ENCODE assay signal across 22 cellular contexts in the genomic region with DNA sequence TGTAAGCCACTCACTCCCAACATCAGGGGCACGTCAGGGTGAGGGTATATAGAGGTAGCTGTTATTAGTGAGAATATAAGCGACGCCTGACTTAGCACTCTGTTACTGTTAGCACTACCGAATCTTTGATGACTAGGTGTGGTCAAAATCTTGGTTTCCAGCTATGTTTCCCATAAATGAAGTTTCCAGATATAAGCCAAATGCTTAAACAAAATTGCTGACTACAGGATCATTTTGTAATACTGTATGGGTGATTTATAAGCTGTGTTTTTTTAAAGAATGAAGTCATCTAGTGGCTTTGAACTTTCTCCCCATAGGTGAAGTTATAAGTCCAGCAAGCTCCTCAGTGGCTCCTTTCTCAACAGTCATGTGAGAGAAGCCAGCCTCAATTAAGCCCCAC. TPM values are rescaled to one million over a fixed set of nuclear protein-coding genes. Genes with fewer than 3 reads are reported as not detected.
A peak's percentile ranks its signal among the peaks of the same experiment; 100 is the strongest.
DNase-seq lines count a peak whose midpoint lies in the region; FAIRE-seq and TF ChIP-seq lines count a peak whose summit lies in the region.
"Had no signal": no experiment of that assay in that cellular context is flagged by ENCODE, and none has a peak within 500 bp of the region (broad histone marks: within the 10 kb centered on the region; RNA-seq: fewer than 3 reads in every experiment).

No MANE protein-coding gene starts in this region.

- FAIRE-seq in astrocyte (lab: Jason Lieb, UNC): no peak

- peaks cover 3% of the 10 kb centered on the region for H3K9me3 Mint-ChIP-seq in astrocyte (ENCODE audit: unreplicated experiment)

- H3K4me3 Mint-ChIP-seq in astrocyte (ENCODE audit: unreplicated experiment): no peak overlapping the region
- H3K4me3 Mint-ChIP-seq: B cell; CD4-positive, CD25-positive, alpha-beta regulatory T cell had no signal

- peaks cover 48% of the 10 kb centered on the region for H3K4me1 ChIP-seq in ACC112 (ENCODE audit: control insufficient read depth, insufficient read depth, low read length, unreplicated experiment)
- H3K4me1 ChIP-seq in astrocyte (ENCODE audit: insufficient read depth, low read length): peaks cover 17% of the 10 kb centered on the region
- peaks cover 34% of the 10 kb centered on the region for H3K4me1 ChIP-seq in osteoblast (ENCODE audit: insufficient read depth, low read length)
- no peaks in the 10 kb centered on the region for H3K4me1 ChIP-seq in esophagus muscularis mucosa
- peaks cover 0 to 3% (median 0%) of the 10 kb centered on the region in 4 donors for H3K4me1 ChIP-seq in tibial nerve
- H3K4me1 ChIP-seq: HAP-1 had no signal

- intact Hi-C loops in esophagus muscularis mucosa (cut with DNase I): no loop called here

- H2AFZ ChIP-seq in ACC112 (ENCODE audit: low read length, unreplicated experiment) (no peak overlapping the region), astrocyte (ENCODE audit: low read depth, low read length) (no peak overlapping the region), osteoblast (ENCODE audit: low read length) (no peak overlapping the region)
- H2AFZ ChIP-seq: GM23248 had no signal

- TF ChIP-seq CTCF in astrocyte (IDR thresholded peaks at IDR 0.05; ENCODE audit: insufficient read depth, low read depth, low read length) (no peak), fibroblast of mammary gland (conservative IDR thresholded peaks at IDR 0.05; ENCODE audit: control insufficient read depth, insufficient read depth, low read depth, low read length) (no peak), osteoblast (IDR thresholded peaks at IDR 0.05; ENCODE audit: extremely low read depth, low read depth, low read length) (no peak), esophagus muscularis mucosa (IDR thresholded peaks at IDR 0.05) (no peak), tibial nerve (IDR thresholded peaks at IDR 0.05) (no peak)

- TF ChIP-seq EP300 in esophagus muscularis mucosa (IDR thresholded peaks at IDR 0.05): no peak
- TF ChIP-seq EP300 in tibial nerve (IDR thresholded peaks at IDR 0.05): no peak

- peaks cover 29% of the 10 kb centered on the region for H3K4me1 Mint-ChIP-seq in astrocyte (ENCODE audit: low read depth, unreplicated experiment)
- H3K4me1 Mint-ChIP-seq: B cell; CD4-positive, CD25-positive, alpha-beta regulatory T cell had no signal

- H3K79me2 ChIP-seq in ACC112 (ENCODE audit: control insufficient read depth, insufficient read depth, low read length, unreplicated experiment): no peaks in the 10 kb centered on the region
- H3K79me2 ChIP-seq in astrocyte (ENCODE audit: insufficient read depth, low read length): no peaks in the 10 kb centered on the region
- no peaks in the 10 kb centered on the region for H3K79me2 ChIP-seq in osteoblast (ENCODE audit: insufficient read depth, low read length)

- no peak overlapping the region for H3K27ac Mint-ChIP-seq in astrocyte (ENCODE audit: unreplicated experiment)
- H3K27ac Mint-ChIP-seq: B cell; CD4-positive, CD25-positive, alpha-beta regulatory T cell had no signal

- H3K36me3 ChIP-seq in ACC112 (ENCODE audit: insufficient read depth, low read length) (no peaks in the 10 kb centered on the region), astrocyte (ENCODE audit: insufficient read depth, low read length) (no peaks in the 10 kb centered on the region), osteoblast (ENCODE audit: insufficient read depth, low read length) (no peaks in the 10 kb centered on the region), esophagus muscularis mucosa (no peaks in the 10 kb centered on the region), tibial nerve (no peaks in the 10 kb centered on the region)
- H3K36me3 ChIP-seq: HAP-1 had no signal

- DNase-seq in astrocyte (ENCODE audit: low read depth) (peak; percentile 72), fibroblast of mammary gland (ENCODE audit: low read depth) (peak; percentile 87), osteoblast (ENCODE audit: insufficient read length, low spot score, missing footprints) (no peak), hippocampal formation (lab: John Stamatoyannopoulos, UW) (no peak), esophagus muscularis mucosa (ENCODE audit: extremely low spot score) (no peak), tibial nerve (ENCODE audit: low spot score in 2 of 2) (no peak)
- DNase-seq: CD4-positive, CD25-positive, alpha-beta regulatory T cell; DMS79; GM23248; KG1; NCI-H1105; NCI-H146; NCI-H2029; NCI-H2227 treated with DMSO at 0.1 percent for 48 hours; NCI-H510A; NCI-H748 treated with DMSO at 0.1 percent for 48 hours; NK-92 treated with Interleukin-12 subunit alpha and Interleukin-12 subunit beta, amount 100 ng/mL, for 24 hours; SIG-M5 had no signal

- TF ChIP-seq POLR2A in esophagus muscularis mucosa (IDR thresholded peaks at IDR 0.05; ENCODE audit: low read depth) (no peak), tibial nerve (IDR thresholded peaks at IDR 0.05) (no peak)

- no peaks in the 10 kb centered on the region for H4K20me1 ChIP-seq in astrocyte (ENCODE audit: insufficient read depth, low read length)
- H4K20me1 ChIP-seq in osteoblast (ENCODE audit: insufficient read depth, low read length): no peaks in the 10 kb centered on the region

- H3K9ac ChIP-seq in astrocyte (ENCODE audit: low read length): no peak overlapping the region
- H3K9ac ChIP-seq: GM23248 had no signal

- no peaks in the 10 kb centered on the region for H3K36me3 Mint-ChIP-seq in astrocyte (ENCODE audit: low read depth, unreplicated experiment)
- H3K36me3 Mint-ChIP-seq: CD4-positive, CD25-positive, alpha-beta regulatory T cell had no signal

- no peaks in the 10 kb centered on the region for H3K9me3 ChIP-seq in astrocyte (ENCODE audit: insufficient read depth, low read depth, low read length)
- no peaks in the 10 kb centered on the region for H3K9me3 ChIP-seq in osteoblast (ENCODE audit: low read depth, low read length)
- H3K9me3 ChIP-seq in esophagus muscularis mucosa: no peaks in the 10 kb centered on the region
- H3K9me3 ChIP-seq in tibial nerve: peaks cover 0 to 2% (median 0%) of the 10 kb centered on the region in 4 donors

- H3K27me3 ChIP-seq in ACC112 (ENCODE audit: insufficient read depth, low read length) (no peaks in the 10 kb centered on the region), astrocyte (ENCODE audit: insufficient read depth, low read length) (no peaks in the 10 kb centered on the region), osteoblast (ENCODE audit: insufficient read depth, low read length) (no peaks in the 10 kb centered on the region), esophagus muscularis mucosa (peaks cover 0 to 8% (median 0%) of the 10 kb centered on the region in 4 donors), tibial nerve (no peaks in the 10 kb centered on the region)

- H3K4me2 ChIP-seq in astrocyte (ENCODE audit: low read length) (no peak overlapping the region), osteoblast (ENCODE audit: insufficient read depth, low read length) (no peak overlapping the region)

- H3K4me3 ChIP-seq in ACC112 (ENCODE audit: low read depth, low read length) (no peak overlapping the region), astrocyte (ENCODE audit: insufficient read depth, low read depth, low read length) (no peak overlapping the region), fibroblast of mammary gland (ENCODE audit: control insufficient read depth, low read depth, low read length) (no peak overlapping the region), osteoblast (ENCODE audit: insufficient read depth, low read length) (no peak overlapping the region), esophagus muscularis mucosa (no peak overlapping the region), tibial nerve (no peak overlapping the region)
- H3K4me3 ChIP-seq: GM23248, HAP-1 had no signal

- 89% methylated on average over 4 of the region's 4 CpGs for WGBS in esophagus muscularis mucosa
- WGBS in tibial nerve, 2 donors: 32 to 35% methylated on average over 4 of the region's 4 CpGs

- H3K27ac ChIP-seq in ACC112 (ENCODE audit: low read depth, low read length) (peak overlapping the region; percentile 32), astrocyte (ENCODE audit: low read depth, low read length) (no peak overlapping the region), osteoblast (ENCODE audit: low read depth, low read length) (peak overlapping the region; percentile 2), esophagus muscularis mucosa (replicated peaks in 1 of 4) (no peak overlapping the region), tibial nerve (no peak overlapping the region)
- H3K27ac ChIP-seq: GM23248, RWPE1 had no signal

- no peaks in the 10 kb centered on the region for H3K27me3 Mint-ChIP-seq in astrocyte (ENCODE audit: low read depth, unreplicated experiment)
- H3K27me3 Mint-ChIP-seq: B cell; CD4-positive, CD25-positive, alpha-beta regulatory T cell had no signal

RNA-seq across cellular contexts. Expression of gene KCNJ15, which starts 23.7 kb away (rescaled TPM):
- total RNA-seq in astrocyte (1.8 and 2.2 TPM in 2 replicates), osteoblast (10.0 and 10.1 TPM in 2 replicates), esophagus muscularis mucosa (1 to 10 TPM in 2 of 4 donors, not detected in 2; 1.2 to 1.6 TPM), tibial nerve (1 to 10 TPM in 1 of 4 donors, under 1 TPM in 3; 0.39 to 2.4 (median 0.43) TPM)
- total RNA-seq: B cell had no signal

Comparison
In these comparisons a context has a peak if more than half of its experiments do, and no peak if none do; other contexts are left out.
1. H3K27ac ChIP-seq: peak in ACC112 (single experiment) and osteoblast (single experiment); none in astrocyte (single experiment), esophagus muscularis mucosa (0 of 4) and tibial nerve (0 of 4).
2. DNase-seq: peak in astrocyte (single experiment) and fibroblast of mammary gland (single experiment); none in osteoblast (single experiment), hippocampal formation (0 of 2), esophagus muscularis mucosa (single experiment) and tibial nerve (0 of 2).